ENCODE assay signal across 23 cellular contexts in the genomic region with DNA sequence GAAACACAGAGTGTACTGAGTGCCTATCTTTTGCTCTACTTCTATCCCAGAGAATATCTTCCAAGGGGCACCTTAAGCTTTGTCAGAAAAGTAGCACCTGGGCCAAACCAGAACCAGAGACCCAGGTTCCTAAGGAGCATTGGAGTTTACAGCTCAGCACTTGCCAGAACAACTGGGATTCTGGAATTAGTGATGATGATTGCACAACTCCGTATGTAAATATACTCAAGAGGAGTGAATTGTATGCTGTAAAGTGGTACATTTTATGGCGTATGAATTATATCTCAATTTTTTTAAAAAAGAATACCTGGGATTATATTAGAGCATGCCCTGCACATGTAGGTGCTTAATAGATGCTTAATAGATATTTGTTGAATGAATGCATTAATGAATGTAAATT.
"Had no signal": no experiment of that assay in that cellular context is flagged by ENCODE, and none has a peak within 500 bp of the region (broad histone marks: within the 10 kb centered on the region; RNA-seq: fewer than 3 reads in every experiment).

No MANE protein-coding gene starts in this region.

- DNase-seq: activated CD4-positive, alpha-beta T cell treated with anti-CD3 and anti-CD28 coated beads, Interleukin-2, amount 10 ng/mL, durations not matched to agents 24 days and 14 days; activated CD4-positive, alpha-beta T cell treated with anti-CD3 and anti-CD28 coated beads, Interleukin-2, amount 50 U/mL, for 48 hours; activated CD4-positive, CD25-positive, alpha-beta regulatory T cell treated with anti-CD3 and anti-CD28 coated beads, Interleukin-2, amount 50 U/mL, for 72 hours; activated effector memory CD4-positive, alpha-beta T cell treated with anti-CD3 and anti-CD28 coated beads, Interleukin-2, amount 50 U/mL, for 16 hours; activated naive CD4-positive, alpha-beta T cell treated with Interleukin-2 at 50 U/mL for 16 hours; activated naive CD8-positive, alpha-beta T cell treated with anti-CD3 and anti-CD28 coated beads, Interleukin-2, amount 50 U/mL, for 24 hours; activated T-cell treated with anti-CD3 and anti-CD28 coated beads, Interleukin-2, amount 50 U/mL, for 4 hours; amygdala; brain microvascular endothelial cell; NCI-H1092; NCI-H1417; NCI-H1930; NCI-H2171; NCI-H2227 treated with DMSO at 0.1 percent for 48 hours; NCI-H446 treated with DMSO at 0.1 percent for 48 hours; NCI-H526; NCI-H774; SIG-M5; T-helper 17 cell; T-helper 9 cell had no signal

- H3K36me3 ChIP-seq: brain microvascular endothelial cell, cardiac muscle cell had no signal

- H3K27ac ChIP-seq: brain microvascular endothelial cell, cardiac muscle cell had no signal

- H3K27me3 ChIP-seq: brain microvascular endothelial cell, cardiac muscle cell had no signal

- ATAC-seq: activated naive CD4-positive, alpha-beta T cell treated with anti-CD3 and anti-CD28 coated beads, Interleukin-2, amount 50 U/mL, for 72 hours; activated naive CD8-positive, alpha-beta T cell treated with anti-CD3 and anti-CD28 coated beads, Interleukin-2, amount 50 U/mL, for 24 hours; activated T-cell treated with anti-CD3 and anti-CD28 coated beads, Interleukin-2, amount 50 U/mL, for 4 hours; T-helper 17 cell; WTC11 had no signal

- H3K4me3 ChIP-seq: cardiac muscle cell had no signal
